Comparison of ENCODE assay signal across 20 cellular contexts in genomic region chr14:22220427-22220826, GRCh38.
A peak's percentile ranks its signal among the peaks of the same experiment; 100 is the strongest.
DNase-seq lines count a peak whose midpoint lies in the region; ATAC-seq and TF ChIP-seq lines count a peak whose summit lies in the region.
"Had no signal": no experiment of that assay in that cellular context is flagged by ENCODE, and none has a peak within 500 bp of the region (broad histone marks: within the 10 kb centered on the region; RNA-seq: fewer than 3 reads in every experiment).

No MANE protein-coding gene starts in this region.

- H3K36me3 ChIP-seq in osteoblast (ENCODE audit: insufficient read depth, low read length) = no peaks in the 10 kb centered on the region
- H3K36me3 ChIP-seq in Caco-2 (ENCODE audit: control insufficient read depth, insufficient read depth, low read length) = no peaks in the 10 kb centered on the region
- H3K36me3 ChIP-seq: cardiac muscle cell, MG63, suprapubic skin had no signal

- H3K4me1 ChIP-seq in osteoblast (ENCODE audit: insufficient read depth, low read length) (no peaks in the 10 kb centered on the region), Caco-2 (peaks cover 2% of the 10 kb centered on the region; the same call in 1 of the 2 replicates)
- H3K4me1 ChIP-seq: suprapubic skin had no signal

- H3K27me3 ChIP-seq in osteoblast (ENCODE audit: insufficient read depth, low read length) (no peaks in the 10 kb centered on the region), Caco-2 (replicated peaks; ENCODE audit: control insufficient read depth, insufficient read depth, low read length) (no peaks in the 10 kb centered on the region)
- H3K27me3 ChIP-seq: cardiac muscle cell, MG63, suprapubic skin had no signal

- H3K27me3 Mint-ChIP-seq in HFFc6 (ENCODE audit: insufficient read depth) = peaks cover 4% of the 10 kb centered on the region; the same call in 1 of the 2 replicates
- H3K27me3 Mint-ChIP-seq in Caco-2 (ENCODE audit: insufficient read depth, unreplicated experiment) = no peaks in the 10 kb centered on the region
- H3K27me3 Mint-ChIP-seq in naive thymus-derived CD8-positive, alpha-beta T cell = peaks cover 0 to 6% (median 0%) of the 10 kb centered on the region in 5 donors
- H3K27me3 Mint-ChIP-seq: activated naive CD4-positive, alpha-beta T cell treated with anti-CD3 and anti-CD28 coated beads, Interleukin-2, amount 50 U/mL, for 24 hours had no signal

- H3K36me3 Mint-ChIP-seq in HFFc6 (ENCODE audit: low read depth) (no peaks in the 10 kb centered on the region), Caco-2 (ENCODE audit: insufficient read depth, unreplicated experiment) (no peaks in the 10 kb centered on the region)
- H3K36me3 Mint-ChIP-seq in naive thymus-derived CD8-positive, alpha-beta T cell = no peaks in the 10 kb centered on the region
- H3K36me3 Mint-ChIP-seq: activated naive CD4-positive, alpha-beta T cell treated with anti-CD3 and anti-CD28 coated beads, Interleukin-2, amount 50 U/mL, for 24 hours had no signal

- H3K4me3 Mint-ChIP-seq in HFFc6 = no peak overlapping the region
- no peak overlapping the region for H3K4me3 Mint-ChIP-seq in Caco-2 (ENCODE audit: unreplicated experiment)
- no peak overlapping the region for H3K4me3 Mint-ChIP-seq in naive thymus-derived CD8-positive, alpha-beta T cell
- H3K4me3 Mint-ChIP-seq: activated B cell treated with CpG ODN at 0.5 μM for 24 hours; activated CD8-positive, alpha-beta T cell treated with anti-CD3 and anti-CD28 coated beads, Interleukin-2, amount 10 ng/mL, durations not matched to agents 7 days and 5 days; activated T-cell treated with anti-CD3 and anti-CD28 coated beads, Interleukin-2, amount 50 U/mL, for 4 hours had no signal

- peak; percentile 37 for DNase-seq in HFFc6
- DNase-seq in RKO (ENCODE audit: low spot score) = peak; percentile 15
- peak; percentile 68 for DNase-seq in choroid plexus epithelial cell (ENCODE audit: low read depth)
- DNase-seq in osteoblast (ENCODE audit: insufficient read length, low spot score, missing footprints) = peak; percentile 66
- no peak for DNase-seq in Caco-2
- no peak for DNase-seq in naive thymus-derived CD8-positive, alpha-beta T cell
- DNase-seq: activated B cell treated with CpG ODN at 0.5 μM for 24 hours; activated CD8-positive, alpha-beta T cell treated with anti-CD3 and anti-CD28 coated beads, Interleukin-2, amount 10 ng/mL, durations not matched to agents 7 days and 5 days; activated T-cell treated with anti-CD3 and anti-CD28 coated beads, Interleukin-2, amount 50 U/mL, for 4 hours; GDM1; hippocampal formation; MG63; midbrain; NCI-H1694; NCI-H226 had no signal

- no peak for ATAC-seq in GM19395 (IDR thresholded peaks at IDR 0.05; ENCODE audit: unreplicated experiment)
- ATAC-seq in naive thymus-derived CD8-positive, alpha-beta T cell = no peak
- ATAC-seq: activated CD8-positive, alpha-beta T cell treated with anti-CD3 and anti-CD28 coated beads, Interleukin-2, amount 10 ng/mL, durations not matched to agents 7 days and 5 days; activated T-cell treated with anti-CD3 and anti-CD28 coated beads, Interleukin-2, amount 50 U/mL, for 4 hours; GM12878 had no signal

- POLR2A ChIA-PET in Caco-2 (lab: Charles Lee) = no interaction called here
- POLR2A ChIA-PET in naive thymus-derived CD8-positive, alpha-beta T cell (lab: Charles Lee) = no interaction called here

- H3K9me3 ChIP-seq in osteoblast (ENCODE audit: low read depth, low read length) (no peaks in the 10 kb centered on the region), Caco-2 (no peaks in the 10 kb centered on the region)
- H3K9me3 ChIP-seq: MG63, suprapubic skin had no signal

- peak; percentile 18; the same call in 1 of the 2 replicates for TF ChIP-seq CTCF in HFFc6 (IDR thresholded peaks at IDR 0.05)
- TF ChIP-seq CTCF in choroid plexus epithelial cell (conservative IDR thresholded peaks at IDR 0.05; ENCODE audit: low read depth, low read length) = peak; percentile 42
- TF ChIP-seq CTCF in osteoblast (IDR thresholded peaks at IDR 0.05; ENCODE audit: extremely low read depth, low read depth, low read length) = peak; percentile 31
- no peak for TF ChIP-seq CTCF in Caco-2 (IDR thresholded peaks at IDR 0.05; ENCODE audit: insufficient read depth in 1 of 2, low read depth in 1 of 2, low read length in 1 of 2, severe bottlenecking in 1 of 2, unreplicated experiment in 1 of 2)

- CTCF ChIA-PET in Caco-2 (lab: Charles Lee) = interaction anchor here (0.8 to 3.1 kb wide), 10 partner anchors 19 to 252 kb away, joined by 3 to 15 read pairs (median 5); no protein-coding TSS in a partner anchor

- no peak overlapping the region for H3K4me3 ChIP-seq in choroid plexus epithelial cell (ENCODE audit: low read depth, low read length)
- H3K4me3 ChIP-seq in osteoblast (ENCODE audit: insufficient read depth, low read length) = no peak overlapping the region
- no peak overlapping the region for H3K4me3 ChIP-seq in Caco-2 (ENCODE audit: low read depth, low read length)
- H3K4me3 ChIP-seq: cardiac muscle cell, GM12878, MG63, suprapubic skin had no signal

- no peaks in the 10 kb centered on the region for H3K79me2 ChIP-seq in osteoblast (ENCODE audit: insufficient read depth, low read length)

- H3K27ac Mint-ChIP-seq in HFFc6 = no peak overlapping the region
- H3K27ac Mint-ChIP-seq in Caco-2 (ENCODE audit: unreplicated experiment) = no peak overlapping the region
- H3K27ac Mint-ChIP-seq in naive thymus-derived CD8-positive, alpha-beta T cell = no peak overlapping the region
- H3K27ac Mint-ChIP-seq: activated B cell treated with CpG ODN at 0.5 μM for 24 hours; activated CD8-positive, alpha-beta T cell treated with anti-CD3 and anti-CD28 coated beads, Interleukin-2, amount 10 ng/mL, durations not matched to agents 7 days and 5 days; activated naive CD4-positive, alpha-beta T cell treated with anti-CD3 and anti-CD28 coated beads, Interleukin-2, amount 50 U/mL, for 24 hours had no signal

- H3K27ac ChIP-seq in osteoblast (ENCODE audit: low read depth, low read length) = no peak overlapping the region
- H3K27ac ChIP-seq: cardiac muscle cell, suprapubic skin had no signal

- intact Hi-C loops in Caco-2 (cut with micrococcal nuclease; ENCODE audit: unreplicated experiment) = loop anchor here (2.0 to 10.0 kb wide), 2 partner anchors 56 to 250 kb away; no protein-coding TSS in a partner anchor

- no TSS peak for BruUV-seq in Caco-2 (replicated peaks; lab: Mats Ljungman, UMichigan)

- no peaks in the 10 kb centered on the region for H4K20me1 ChIP-seq in osteoblast (ENCODE audit: insufficient read depth, low read length)

- no peak overlapping the region for H3K4me2 ChIP-seq in osteoblast (ENCODE audit: insufficient read depth, low read length)

- H2AFZ ChIP-seq in osteoblast (ENCODE audit: low read length) = no peak overlapping the region

- H3K9me3 Mint-ChIP-seq in HFFc6 = no peaks in the 10 kb centered on the region
- H3K9me3 Mint-ChIP-seq in Caco-2 (ENCODE audit: unreplicated experiment) = no peaks in the 10 kb centered on the region
- H3K9me3 Mint-ChIP-seq in naive thymus-derived CD8-positive, alpha-beta T cell = no peaks in the 10 kb centered on the region
- H3K9me3 Mint-ChIP-seq: activated B cell treated with CpG ODN at 0.5 μM for 24 hours; activated naive CD4-positive, alpha-beta T cell treated with anti-CD3 and anti-CD28 coated beads, Interleukin-2, amount 50 U/mL, for 24 hours; activated T-cell treated with anti-CD3 and anti-CD28 coated beads, Interleukin-2, amount 50 U/mL, for 4 hours had no signal

- H3K4me1 Mint-ChIP-seq in HFFc6 (ENCODE audit: low read depth) (peaks cover 18% of the 10 kb centered on the region), Caco-2 (ENCODE audit: low read depth, unreplicated experiment) (peaks cover 6% of the 10 kb centered on the region)
- peaks cover 0 to 15% (median 10%) of the 10 kb centered on the region in 4 donors for H3K4me1 Mint-ChIP-seq in naive thymus-derived CD8-positive, alpha-beta T cell

Comparison
In these comparisons a context has a peak if more than half of its experiments do, and no peak if none do; other contexts are left out.
1. DNase-seq: peak in HFFc6 (single experiment), RKO (single experiment), choroid plexus epithelial cell (single experiment) and osteoblast (single experiment); none in Caco-2 (0 of 2) and naive thymus-derived CD8-positive, alpha-beta T cell (0 of 10).
2. CTCF ChIP-seq: peak in HFFc6 (single experiment), choroid plexus epithelial cell (single experiment) and osteoblast (single experiment); none in Caco-2 (0 of 2).